In the genomic region with DNA sequence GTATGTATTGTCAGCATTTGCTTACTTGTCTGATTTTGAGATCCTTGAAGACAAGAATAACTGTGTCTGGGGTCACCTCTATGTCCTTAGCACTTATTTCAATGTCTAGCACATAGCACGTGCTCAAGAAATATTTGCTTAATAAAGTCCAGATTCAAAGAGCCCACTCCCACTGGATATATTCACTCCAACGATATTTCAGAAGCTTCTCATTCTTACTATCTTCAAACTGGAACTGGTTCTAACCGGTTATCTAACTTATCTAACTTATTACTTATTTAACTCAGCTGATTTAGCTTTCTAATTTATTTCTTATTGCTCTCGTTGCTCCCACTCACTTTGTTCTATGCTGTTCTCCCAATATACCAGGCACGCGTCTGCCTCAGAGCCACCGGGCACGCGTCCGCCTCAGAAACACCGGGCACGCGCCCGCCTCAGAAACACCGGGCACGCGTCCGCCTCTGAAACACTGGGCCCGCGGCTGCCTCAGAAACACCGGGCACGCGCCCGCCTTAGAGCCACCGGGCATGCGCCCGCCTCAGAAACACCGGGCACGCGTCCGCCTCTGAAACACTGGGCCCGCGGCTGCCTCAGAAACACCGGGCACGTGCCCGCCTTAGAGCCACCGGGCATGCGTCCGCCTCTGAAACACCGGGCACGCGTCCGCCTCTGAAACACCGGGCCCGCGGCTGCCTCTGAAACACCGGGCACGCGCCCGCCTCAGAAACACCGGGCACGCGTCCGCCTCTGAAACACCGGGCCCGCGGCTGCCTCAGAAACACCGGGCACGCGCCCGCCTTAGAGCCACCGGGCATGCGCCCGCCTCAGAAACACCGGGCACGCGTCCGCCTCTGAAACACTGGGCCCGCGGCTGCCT, we compare ENCODE assay signal across 3 cellular contexts.
TF ChIP-seq lines count a peak whose summit lies in the region.

No MANE protein-coding gene starts in this region.

TF ChIP-seq in SK-N-SH treated with all-trans-retinoic acid at 6 μM for 48 hours, 23 proteins besides CTCF, POLR2A, EP300 and RAD21:
- TF ChIP-seq, protein P1, sequence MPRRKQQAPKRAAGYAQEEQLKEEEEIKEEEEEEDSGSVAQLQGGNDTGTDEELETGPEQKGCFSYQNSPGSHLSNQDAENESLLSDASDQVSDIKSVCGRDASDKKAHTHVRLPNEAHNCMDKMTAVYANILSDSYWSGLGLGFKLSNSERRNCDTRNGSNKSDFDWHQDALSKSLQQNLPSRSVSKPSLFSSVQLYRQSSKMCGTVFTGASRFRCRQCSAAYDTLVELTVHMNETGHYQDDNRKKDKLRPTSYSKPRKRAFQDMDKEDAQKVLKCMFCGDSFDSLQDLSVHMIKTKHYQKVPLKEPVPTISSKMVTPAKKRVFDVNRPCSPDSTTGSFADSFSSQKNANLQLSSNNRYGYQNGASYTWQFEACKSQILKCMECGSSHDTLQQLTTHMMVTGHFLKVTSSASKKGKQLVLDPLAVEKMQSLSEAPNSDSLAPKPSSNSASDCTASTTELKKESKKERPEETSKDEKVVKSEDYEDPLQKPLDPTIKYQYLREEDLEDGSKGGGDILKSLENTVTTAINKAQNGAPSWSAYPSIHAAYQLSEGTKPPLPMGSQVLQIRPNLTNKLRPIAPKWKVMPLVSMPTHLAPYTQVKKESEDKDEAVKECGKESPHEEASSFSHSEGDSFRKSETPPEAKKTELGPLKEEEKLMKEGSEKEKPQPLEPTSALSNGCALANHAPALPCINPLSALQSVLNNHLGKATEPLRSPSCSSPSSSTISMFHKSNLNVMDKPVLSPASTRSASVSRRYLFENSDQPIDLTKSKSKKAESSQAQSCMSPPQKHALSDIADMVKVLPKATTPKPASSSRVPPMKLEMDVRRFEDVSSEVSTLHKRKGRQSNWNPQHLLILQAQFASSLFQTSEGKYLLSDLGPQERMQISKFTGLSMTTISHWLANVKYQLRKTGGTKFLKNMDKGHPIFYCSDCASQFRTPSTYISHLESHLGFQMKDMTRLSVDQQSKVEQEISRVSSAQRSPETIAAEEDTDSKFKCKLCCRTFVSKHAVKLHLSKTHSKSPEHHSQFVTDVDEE (CRISPR knock-in tag; IDR thresholded peaks at IDR 0.05): peak; percentile 23; the same call in 1 of the 2 replicates
TF ChIP-seq in SK-N-SH treated with all-trans-retinoic acid at 6 μM for 48 hours: peak in this region for 1; not testable (repeated sequence) for 22.

TF ChIP-seq in H1, 55 proteins besides CTCF, POLR2A, EP300 and RAD21:
- TF ChIP-seq TAF1 (IDR thresholded peaks at IDR 0.05; ENCODE audit: low read depth, low read length): 0 out of 2 replicates have a peak, but pooled peaks have one; percentile 18
- TF ChIP-seq, protein P2, sequence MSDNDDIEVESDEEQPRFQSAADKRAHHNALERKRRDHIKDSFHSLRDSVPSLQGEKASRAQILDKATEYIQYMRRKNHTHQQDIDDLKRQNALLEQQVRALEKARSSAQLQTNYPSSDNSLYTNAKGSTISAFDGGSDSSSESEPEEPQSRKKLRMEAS (IDR thresholded peaks at IDR 0.05): peak; percentile 45; the same call in 1 of the 2 replicates
- TF ChIP-seq KDM4A (IDR thresholded peaks at IDR 0.05; ENCODE audit: low read depth, low read length, severe bottlenecking): peak; percentile 6
- peak; percentile 34 for TF ChIP-seq ASH2L (IDR thresholded peaks at IDR 0.05; ENCODE audit: low read length)
- TF ChIP-seq, protein P3, sequence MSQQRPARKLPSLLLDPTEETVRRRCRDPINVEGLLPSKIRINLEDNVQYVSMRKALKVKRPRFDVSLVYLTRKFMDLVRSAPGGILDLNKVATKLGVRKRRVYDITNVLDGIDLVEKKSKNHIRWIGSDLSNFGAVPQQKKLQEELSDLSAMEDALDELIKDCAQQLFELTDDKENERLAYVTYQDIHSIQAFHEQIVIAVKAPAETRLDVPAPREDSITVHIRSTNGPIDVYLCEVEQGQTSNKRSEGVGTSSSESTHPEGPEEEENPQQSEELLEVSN (IDR thresholded peaks at IDR 0.05): peak; percentile 17; the same call in 1 of the 2 replicates

TF ChIP-seq in HepG2, 621 proteins besides CTCF, POLR2A, EP300 and RAD21:
- TF ChIP-seq, protein P4, sequence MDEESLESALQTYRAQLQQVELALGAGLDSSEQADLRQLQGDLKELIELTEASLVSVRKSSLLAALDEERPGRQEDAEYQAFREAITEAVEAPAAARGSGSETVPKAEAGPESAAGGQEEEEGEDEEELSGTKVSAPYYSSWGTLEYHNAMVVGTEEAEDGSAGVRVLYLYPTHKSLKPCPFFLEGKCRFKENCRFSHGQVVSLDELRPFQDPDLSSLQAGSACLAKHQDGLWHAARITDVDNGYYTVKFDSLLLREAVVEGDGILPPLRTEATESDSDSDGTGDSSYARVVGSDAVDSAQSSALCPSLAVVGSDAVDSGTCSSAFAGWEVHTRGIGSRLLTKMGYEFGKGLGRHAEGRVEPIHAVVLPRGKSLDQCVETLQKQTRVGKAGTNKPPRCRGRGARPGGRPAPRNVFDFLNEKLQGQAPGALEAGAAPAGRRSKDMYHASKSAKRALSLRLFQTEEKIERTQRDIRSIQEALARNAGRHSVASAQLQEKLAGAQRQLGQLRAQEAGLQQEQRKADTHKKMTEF (CRISPR knock-in tag; IDR thresholded peaks at IDR 0.05): peak; percentile 20; the same call in 1 of the 2 replicates
- 0 out of 2 replicates have a peak, but pooled peaks have one; percentile 25 for TF ChIP-seq SAP130 (CRISPR knock-in tag; IDR thresholded peaks at IDR 0.05; ENCODE audit: low read depth)
- TF ChIP-seq, protein P5, sequence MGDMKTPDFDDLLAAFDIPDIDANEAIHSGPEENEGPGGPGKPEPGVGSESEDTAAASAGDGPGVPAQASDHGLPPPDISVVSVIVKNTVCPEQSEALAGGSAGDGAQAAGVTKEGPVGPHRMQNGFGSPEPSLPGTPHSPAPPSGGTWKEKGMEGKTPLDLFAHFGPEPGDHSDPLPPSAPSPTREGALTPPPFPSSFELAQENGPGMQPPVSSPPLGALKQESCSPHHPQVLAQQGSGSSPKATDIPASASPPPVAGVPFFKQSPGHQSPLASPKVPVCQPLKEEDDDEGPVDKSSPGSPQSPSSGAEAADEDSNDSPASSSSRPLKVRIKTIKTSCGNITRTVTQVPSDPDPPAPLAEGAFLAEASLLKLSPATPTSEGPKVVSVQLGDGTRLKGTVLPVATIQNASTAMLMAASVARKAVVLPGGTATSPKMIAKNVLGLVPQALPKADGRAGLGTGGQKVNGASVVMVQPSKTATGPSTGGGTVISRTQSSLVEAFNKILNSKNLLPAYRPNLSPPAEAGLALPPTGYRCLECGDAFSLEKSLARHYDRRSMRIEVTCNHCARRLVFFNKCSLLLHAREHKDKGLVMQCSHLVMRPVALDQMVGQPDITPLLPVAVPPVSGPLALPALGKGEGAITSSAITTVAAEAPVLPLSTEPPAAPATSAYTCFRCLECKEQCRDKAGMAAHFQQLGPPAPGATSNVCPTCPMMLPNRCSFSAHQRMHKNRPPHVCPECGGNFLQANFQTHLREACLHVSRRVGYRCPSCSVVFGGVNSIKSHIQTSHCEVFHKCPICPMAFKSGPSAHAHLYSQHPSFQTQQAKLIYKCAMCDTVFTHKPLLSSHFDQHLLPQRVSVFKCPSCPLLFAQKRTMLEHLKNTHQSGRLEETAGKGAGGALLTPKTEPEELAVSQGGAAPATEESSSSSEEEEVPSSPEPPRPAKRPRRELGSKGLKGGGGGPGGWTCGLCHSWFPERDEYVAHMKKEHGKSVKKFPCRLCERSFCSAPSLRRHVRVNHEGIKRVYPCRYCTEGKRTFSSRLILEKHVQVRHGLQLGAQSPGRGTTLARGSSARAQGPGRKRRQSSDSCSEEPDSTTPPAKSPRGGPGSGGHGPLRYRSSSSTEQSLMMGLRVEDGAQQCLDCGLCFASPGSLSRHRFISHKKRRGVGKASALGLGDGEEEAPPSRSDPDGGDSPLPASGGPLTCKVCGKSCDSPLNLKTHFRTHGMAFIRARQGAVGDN (CRISPR knock-in tag; IDR thresholded peaks at IDR 0.05): peak; percentile 66
- TF ChIP-seq, protein P6, sequence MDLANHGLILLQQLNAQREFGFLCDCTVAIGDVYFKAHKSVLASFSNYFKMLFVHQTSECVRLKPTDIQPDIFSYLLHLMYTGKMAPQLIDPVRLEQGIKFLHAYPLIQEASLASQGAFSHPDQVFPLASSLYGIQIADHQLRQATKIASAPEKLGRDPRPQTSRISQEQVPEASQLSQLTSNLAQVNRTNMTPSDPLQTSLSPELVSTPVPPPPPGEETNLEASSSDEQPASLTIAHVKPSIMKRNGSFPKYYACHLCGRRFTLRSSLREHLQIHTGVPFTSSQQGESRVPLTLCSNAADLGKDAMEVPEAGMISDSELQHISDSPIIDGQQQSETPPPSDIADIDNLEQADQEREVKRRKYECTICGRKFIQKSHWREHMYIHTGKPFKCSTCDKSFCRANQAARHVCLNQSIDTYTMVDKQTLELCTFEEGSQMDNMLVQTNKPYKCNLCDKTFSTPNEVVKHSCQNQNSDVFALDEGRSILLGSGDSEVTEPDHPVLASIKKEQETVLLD (CRISPR knock-in tag; IDR thresholded peaks at IDR 0.05; ENCODE audit: low read depth): 0 out of 2 replicates have a peak, but pooled peaks have one; percentile 19
- peak; percentile 83; the same call in 1 of the 2 replicates for TF ChIP-seq KDM5A (IDR thresholded peaks at IDR 0.05; ENCODE audit: borderline replicate concordance, low read length)
- TF ChIP-seq GABPB1 (CRISPR knock-in tag; IDR thresholded peaks at IDR 0.05): peak; percentile 26; the same call in 1 of the 2 replicates
- peak; percentile 18; the same call in 1 of the 2 replicates for TF ChIP-seq DMAP1 (CRISPR knock-in tag; IDR thresholded peaks at IDR 0.05)
- TF ChIP-seq RBFOX2 (IDR thresholded peaks at IDR 0.05; ENCODE audit: low read depth, low read length): peak; percentile 62
- TF ChIP-seq, protein P2 (IDR thresholded peaks at IDR 0.05): peak; percentile 36
- TF ChIP-seq HNRNPL (IDR thresholded peaks at IDR 0.05; ENCODE audit: low read depth, low read length): 0 out of 2 replicates have a peak, but pooled peaks have one; percentile 47
- TF ChIP-seq HNRNPLL (IDR thresholded peaks at IDR 0.05; ENCODE audit: low read depth, low read length, poor library complexity, severe bottlenecking): peak; percentile 31
- peak; percentile 63 for TF ChIP-seq BHLHE40 (IDR thresholded peaks at IDR 0.05; ENCODE audit: low read length)
- TF ChIP-seq, protein P7, sequence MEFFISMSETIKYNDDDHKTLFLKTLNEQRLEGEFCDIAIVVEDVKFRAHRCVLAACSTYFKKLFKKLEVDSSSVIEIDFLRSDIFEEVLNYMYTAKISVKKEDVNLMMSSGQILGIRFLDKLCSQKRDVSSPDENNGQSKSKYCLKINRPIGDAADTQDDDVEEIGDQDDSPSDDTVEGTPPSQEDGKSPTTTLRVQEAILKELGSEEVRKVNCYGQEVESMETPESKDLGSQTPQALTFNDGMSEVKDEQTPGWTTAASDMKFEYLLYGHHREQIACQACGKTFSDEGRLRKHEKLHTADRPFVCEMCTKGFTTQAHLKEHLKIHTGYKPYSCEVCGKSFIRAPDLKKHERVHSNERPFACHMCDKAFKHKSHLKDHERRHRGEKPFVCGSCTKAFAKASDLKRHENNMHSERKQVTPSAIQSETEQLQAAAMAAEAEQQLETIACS (CRISPR knock-in tag; IDR thresholded peaks at IDR 0.05): peak; percentile 94
- TF ChIP-seq, protein P8, sequence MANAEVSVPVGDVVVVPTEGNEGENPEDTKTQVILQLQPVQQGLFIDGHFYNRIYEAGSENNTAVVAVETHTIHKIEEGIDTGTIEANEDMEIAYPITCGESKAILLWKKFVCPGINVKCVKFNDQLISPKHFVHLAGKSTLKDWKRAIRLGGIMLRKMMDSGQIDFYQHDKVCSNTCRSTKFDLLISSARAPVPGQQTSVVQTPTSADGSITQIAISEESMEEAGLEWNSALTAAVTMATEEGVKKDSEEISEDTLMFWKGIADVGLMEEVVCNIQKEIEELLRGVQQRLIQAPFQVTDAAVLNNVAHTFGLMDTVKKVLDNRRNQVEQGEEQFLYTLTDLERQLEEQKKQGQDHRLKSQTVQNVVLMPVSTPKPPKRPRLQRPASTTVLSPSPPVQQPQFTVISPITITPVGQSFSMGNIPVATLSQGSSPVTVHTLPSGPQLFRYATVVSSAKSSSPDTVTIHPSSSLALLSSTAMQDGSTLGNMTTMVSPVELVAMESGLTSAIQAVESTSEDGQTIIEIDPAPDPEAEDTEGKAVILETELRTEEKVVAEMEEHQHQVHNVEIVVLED (CRISPR knock-in tag; IDR thresholded peaks at IDR 0.05; ENCODE audit: borderline replicate concordance): 0 out of 2 replicates have a peak, but pooled peaks have one; percentile 23
- TF ChIP-seq MYC (CRISPR knock-in tag; IDR thresholded peaks at IDR 0.05; ENCODE audit: borderline replicate concordance): peak; percentile 30; the same call in 1 of the 2 replicates
- 0 out of 2 replicates have a peak, but pooled peaks have one; percentile 7 for TF ChIP-seq HDAC1 (CRISPR knock-in tag; IDR thresholded peaks at IDR 0.05)
- peak; percentile 61 for TF ChIP-seq ASH2L (IDR thresholded peaks at IDR 0.05; ENCODE audit: insufficient read length, low read depth, low read length)
- 0 out of 2 replicates have a peak, but pooled peaks have one; percentile 5 for TF ChIP-seq FOXK1 (CRISPR knock-in tag; IDR thresholded peaks at IDR 0.05; ENCODE audit: borderline replicate concordance, low read depth)
- TF ChIP-seq, protein P9, sequence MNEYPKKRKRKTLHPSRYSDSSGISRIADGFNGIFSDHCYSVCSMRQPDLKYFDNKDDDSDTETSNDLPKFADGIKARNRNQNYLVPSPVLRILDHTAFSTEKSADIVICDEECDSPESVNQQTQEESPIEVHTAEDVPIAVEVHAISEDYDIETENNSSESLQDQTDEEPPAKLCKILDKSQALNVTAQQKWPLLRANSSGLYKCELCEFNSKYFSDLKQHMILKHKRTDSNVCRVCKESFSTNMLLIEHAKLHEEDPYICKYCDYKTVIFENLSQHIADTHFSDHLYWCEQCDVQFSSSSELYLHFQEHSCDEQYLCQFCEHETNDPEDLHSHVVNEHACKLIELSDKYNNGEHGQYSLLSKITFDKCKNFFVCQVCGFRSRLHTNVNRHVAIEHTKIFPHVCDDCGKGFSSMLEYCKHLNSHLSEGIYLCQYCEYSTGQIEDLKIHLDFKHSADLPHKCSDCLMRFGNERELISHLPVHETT (CRISPR knock-in tag; conservative IDR thresholded peaks at IDR 0.05): 0 out of 2 replicates have a peak, but pooled peaks have one; percentile 18
